23 cellular contexts compared by ENCODE assay signal in the genomic region with DNA sequence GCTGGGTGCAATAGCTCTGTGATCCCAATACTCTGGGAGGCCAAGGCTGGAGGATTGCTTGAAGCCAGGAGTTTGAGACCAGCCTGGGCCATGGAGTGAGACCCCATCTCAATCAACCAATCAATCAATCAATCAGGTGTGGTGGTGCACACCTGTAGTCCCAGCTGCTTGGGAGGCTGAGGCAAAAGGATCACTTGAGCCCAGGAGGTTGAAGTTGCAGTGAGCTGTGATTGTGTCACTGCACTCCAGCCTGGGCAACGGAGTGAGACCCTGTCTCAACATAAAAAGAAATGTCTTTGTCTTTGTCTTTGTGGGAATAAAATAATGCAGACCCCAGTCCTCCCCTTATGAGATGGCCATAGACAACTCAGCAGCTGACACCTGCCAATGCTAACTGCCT.
"Had no signal": no experiment of that assay in that cellular context is flagged by ENCODE, and none has a peak within 500 bp of the region (broad histone marks: within the 10 kb centered on the region; RNA-seq: fewer than 3 reads in every experiment).

No MANE protein-coding gene starts in this region.

- H3K36me3 ChIP-seq: SJCRH30 had no signal

- H3K4me3 Mint-ChIP-seq: IgD-negative memory B cell had no signal

- DNase-seq: Kasumi-1, MM.1S, NCI-H1092 treated with DMSO at 0.1 percent for 48 hours, NCI-H1436, NCI-H187, NCI-H2029, NCI-H2081 treated with DMSO at 0.1 percent for 48 hours, NCI-H2171, NCI-H510A, NCI-H524 treated with DMSO at 0.1 percent for 48 hours, NCI-H69, NCI-H774, PC-3, SHP77 treated with DMSO at 0.1 percent for 48 hours had no signal

- FAIRE-seq: HTR-8/SVneo, K562 had no signal

- H3K9ac ChIP-seq: KMS-11 had no signal

- H3K4me1 Mint-ChIP-seq: IgD-negative memory B cell had no signal

- H3K27ac Mint-ChIP-seq: IgD-negative memory B cell had no signal

- H3K4me3 ChIP-seq: K562, SJCRH30 had no signal

- H3K4me2 ChIP-seq: KMS-11 had no signal

- H3K27ac ChIP-seq: HL-60, KMS-11, RWPE1, SJCRH30 had no signal

- H3K27me3 ChIP-seq: SJCRH30 had no signal

- ATAC-seq: K562, Panc1, PC-3, SK-N-SH treated with all-trans-retinoic acid at 6 μM for 48 hours had no signal
